In genomic region chrX:103384672-103385071, GRCh38 we compare ENCODE assay signal across 28 cellular contexts. TPM values are rescaled to one million over a fixed set of nuclear protein-coding genes. Genes with fewer than 3 reads are reported as not detected.
"Had no signal": no experiment of that assay in that cellular context is flagged by ENCODE, and none has a peak within 500 bp of the region (broad histone marks: within the 10 kb centered on the region; RNA-seq: fewer than 3 reads in every experiment).

No MANE protein-coding gene starts in this region.

- H3K9me3 ChIP-seq: breast epithelium, esophagus squamous epithelium, mucosa of descending colon, neutrophil, ovary, prostate gland, upper lobe of left lung had no signal

- H3K27ac ChIP-seq: epithelial cell of prostate, esophagus squamous epithelium, neutrophil, ovary, skin epidermis had no signal

- H3K4me1 ChIP-seq: breast epithelium, esophagus squamous epithelium, prostate gland had no signal

- H3K36me3 ChIP-seq: breast epithelium, esophagus squamous epithelium, neutrophil, ovary, prostate gland, upper lobe of left lung had no signal

- H3K36me3 Mint-ChIP-seq: activated naive CD4-positive, alpha-beta T cell treated with anti-CD3 and anti-CD28 coated beads, Interleukin-2, amount 50 U/mL, for 72 hours had no signal

- H3K27ac Mint-ChIP-seq: activated CD4-positive, alpha-beta T cell treated with anti-CD3 and anti-CD28 coated beads for 36 hours; activated naive CD4-positive, alpha-beta T cell treated with anti-CD3 and anti-CD28 coated beads, Interleukin-2, amount 50 U/mL, for 72 hours; activated T-cell treated with anti-CD3 and anti-CD28 coated beads, Interleukin-2, amount 50 U/mL, for 72 hours; dendritic cell treated with granulocyte-macrophage colony-stimulating factor and Interleukin-4, amounts not matched to agents 40 ng/mL and 50 ng/mL, for 4 days; nephron had no signal

- H3K4me3 Mint-ChIP-seq: activated CD4-positive, alpha-beta T cell treated with anti-CD3 and anti-CD28 coated beads for 36 hours; activated T-cell treated with anti-CD3 and anti-CD28 coated beads, Interleukin-2, amount 50 U/mL, for 72 hours; central memory CD8-positive, alpha-beta T cell; dendritic cell treated with granulocyte-macrophage colony-stimulating factor and Interleukin-4, amounts not matched to agents 40 ng/mL and 50 ng/mL, for 4 days; nephron had no signal

- H3K4me3 ChIP-seq: breast epithelium, esophagus squamous epithelium, mucosa of descending colon, ovary, prostate gland, skin epidermis, upper lobe of left lung had no signal

- H3K9me3 Mint-ChIP-seq: activated naive CD4-positive, alpha-beta T cell treated with anti-CD3 and anti-CD28 coated beads, Interleukin-2, amount 50 U/mL, for 72 hours; activated T-cell treated with anti-CD3 and anti-CD28 coated beads, Interleukin-2, amount 50 U/mL, for 72 hours; central memory CD8-positive, alpha-beta T cell; dendritic cell treated with granulocyte-macrophage colony-stimulating factor and Interleukin-4, amounts not matched to agents 40 ng/mL and 50 ng/mL, for 4 days had no signal

- H3K4me1 Mint-ChIP-seq: activated CD4-positive, alpha-beta T cell treated with anti-CD3 and anti-CD28 coated beads for 36 hours; central memory CD8-positive, alpha-beta T cell; nephron had no signal

- DNase-seq: activated CD4-positive, alpha-beta T cell treated with anti-CD3 and anti-CD28 coated beads for 36 hours; activated CD4-positive, alpha-beta T cell treated with anti-CD3 and anti-CD28 coated beads, Interleukin-2, amount 50 U/mL, for 4 hours; activated CD4-positive, CD25-positive, alpha-beta regulatory T cell; activated naive CD4-positive, alpha-beta T cell; activated T-cell treated with anti-CD3 and anti-CD28 coated beads for 4 hours; activated T-cell treated with anti-CD3 and anti-CD28 coated beads, Interleukin-2, amount 50 U/mL, for 72 hours; effector CD4-positive, alpha-beta T cell; esophagus squamous epithelium; glutamatergic neuron; left cardiac atrium; mesenchymal stem cell; mucosa of descending colon; ovary; retina; stimulated activated CD4-positive, alpha-beta T cell treated with anti-CD3 and anti-CD28 coated beads, Interleukin-12 subunit alpha, Interleukin-12 subunit beta, amount 100 ng/mL, for 4 hours; stimulated activated CD4-positive, alpha-beta T cell treated with anti-CD3 and anti-CD28 coated beads, Interleukin-4, amount 100 ng/mL, for 1 hour; stimulated activated naive CD8-positive, alpha-beta T cell treated with anti-CD3 and anti-CD28 coated beads, Interleukin-15, Interleukin-2, amounts not matched to agents 100 U/mL and 50 U/mL, for 24 hours; upper lobe of left lung had no signal

- H3K27me3 ChIP-seq: esophagus squamous epithelium, neutrophil, ovary, upper lobe of left lung had no signal

- ATAC-seq: activated CD4-positive, alpha-beta T cell treated with anti-CD3 and anti-CD28 coated beads for 36 hours; activated naive CD4-positive, alpha-beta T cell treated with anti-CD3 and anti-CD28 coated beads, Interleukin-2, amount 50 U/mL, for 72 hours; activated T-cell treated with anti-CD3 and anti-CD28 coated beads, Interleukin-2, amount 50 U/mL, for 72 hours; left cardiac atrium; mucosa of descending colon; stimulated activated naive CD8-positive, alpha-beta T cell treated with anti-CD3 and anti-CD28 coated beads, Interleukin-15, Interleukin-2, amounts not matched to agents 100 U/mL and 50 U/mL, for 24 hours had no signal

RNA-seq across cellular contexts. Expression of gene TCEAL7, which starts 54.6 kb away (rescaled TPM):
- total RNA-seq: activated CD4-positive, alpha-beta T cell treated with anti-CD3 and anti-CD28 coated beads for 36 hours; activated naive CD4-positive, alpha-beta T cell treated with anti-CD3 and anti-CD28 coated beads, Interleukin-2, amount 50 U/mL, for 72 hours; activated T-cell treated with anti-CD3 and anti-CD28 coated beads, Interleukin-2, amount 50 U/mL, for 72 hours; T-helper 1 cell treated with Interleukin-12 subunit alpha and Interleukin-12 subunit beta and Interleukin-4 antibody, amounts not matched to agents 30 ng/mL and 1 ng/mL, for 36 hours had no signal
